Comparison of ENCODE assay signal across 23 cellular contexts in genomic region chr21:44572959-44573583, GRCh38. TPM values are rescaled to one million over a fixed set of nuclear protein-coding genes. Genes with fewer than 3 reads are reported as not detected.
DNase-seq lines count a peak whose midpoint lies in the region; ATAC-seq, FAIRE-seq and TF ChIP-seq lines count a peak whose summit lies in the region.
"Had no signal": no experiment of that assay in that cellular context is flagged by ENCODE, and none has a peak within 500 bp of the region (broad histone marks: within the 10 kb centered on the region; RNA-seq: fewer than 3 reads in every experiment).

No MANE protein-coding gene starts in this region.

- no peak overlapping the region for H3K4ac ChIP-seq in H1 (replicated peaks; ENCODE audit: insufficient read length, low read depth, low read length)

- H3K23me2 ChIP-seq in H1 (ENCODE audit: low read depth, low read length) = no peaks in the 10 kb centered on the region; the same call in 1 of the 2 replicates

- H3K79me2 ChIP-seq in H1 (ENCODE audit: control insufficient read depth in 1 of 2, insufficient read depth in 2 of 2, low read length in 2 of 2) (no peaks in the 10 kb centered on the region), OCI-LY7 (ENCODE audit: insufficient read depth, low read depth, low read length) (no peaks in the 10 kb centered on the region)

- H3K36me3 ChIP-seq in H1 (ENCODE audit: control insufficient read depth in 2 of 4, insufficient read depth in 4 of 4, low read length in 3 of 4) = no peaks in the 10 kb centered on the region
- no peaks in the 10 kb centered on the region for H3K36me3 ChIP-seq in spleen
- H3K36me3 ChIP-seq in OCI-LY7 (ENCODE audit: insufficient read depth, low read length) = no peaks in the 10 kb centered on the region
- H3K36me3 ChIP-seq in pancreas = no peaks in the 10 kb centered on the region
- H3K36me3 ChIP-seq: heart right ventricle, tibial nerve had no signal

- no peaks in the 10 kb centered on the region for H3K79me1 ChIP-seq in H1 (ENCODE audit: low read depth, low read length)

- H2BK20ac ChIP-seq in H1 (ENCODE audit: low read length) = no peak overlapping the region

- CTCF ChIA-PET in activated CD4-positive, alpha-beta T cell treated with anti-CD3 and anti-CD28 coated beads, Interleukin-2, amount 10 ng/mL, durations not matched to agents 7 days and 5 days (lab: Charles Lee) = interaction anchor here (1.5 kb wide), 1 partner anchor 94 kb away, joined by 4 read pairs; the partner anchor contains the start of gene KRTAP12-2
- CTCF ChIA-PET in H1 (lab: Charles Lee; ENCODE audit: partially characterized antibody) (interaction anchor here (0.9 to 1.7 kb wide), 3 partner anchors 20 to 221 kb away, joined by 3 to 4 read pairs (median 3); no protein-coding TSS in a partner anchor), OCI-LY7 (lab: Charles Lee; ENCODE audit: unreplicated experiment) (no interaction called here)

- no peak for TF ChIP-seq EP300 in H1 (IDR thresholded peaks at IDR 0.05; ENCODE audit: borderline replicate concordance in 1 of 2, low read depth in 2 of 2, low read length in 2 of 2)

- no peak overlapping the region for H3K9ac ChIP-seq in H1 (replicated peaks in 1 of 4; ENCODE audit: extremely low read depth in 1 of 4, low read depth in 3 of 4, low read length in 3 of 4)

- H4K20me1 ChIP-seq in H1 (replicated peaks in 1 of 2; ENCODE audit: control insufficient read depth in 1 of 2, insufficient read depth in 2 of 2, low read length in 2 of 2) (no peaks in the 10 kb centered on the region), OCI-LY7 (ENCODE audit: insufficient read depth, low read length) (no peaks in the 10 kb centered on the region)

- no peak for DNase-seq in activated CD4-positive, alpha-beta T cell treated with anti-CD3 and anti-CD28 coated beads, Interleukin-2, amount 10 ng/mL, durations not matched to agents 7 days and 5 days
- no peak for DNase-seq in activated CD4-positive, alpha-beta T cell treated with anti-CD3 and anti-CD28 coated beads for 4 hours
- peak; percentile 35 for DNase-seq in HT1080 (ENCODE audit: low read depth)
- peak in 1 of 2 experiments; percentile 35 for DNase-seq in H1 (ENCODE audit: low read depth in 1 of 2, low spot score in 2 of 2)
- DNase-seq in spleen = peak; percentile 14
- no peak for DNase-seq in stimulated activated CD4-positive, alpha-beta T cell treated with anti-CD3 and anti-CD28 coated beads, Interleukin-4, amount 100 ng/mL, for 4 hours
- no peak for DNase-seq in OCI-LY7 (ENCODE audit: low spot score)
- DNase-seq in pancreas = no peak
- DNase-seq: activated CD4-positive, alpha-beta T cell treated with anti-CD3 and anti-CD28 coated beads, Interleukin-2, amount 50 U/mL, for 48 hours; effector memory CD8-positive, alpha-beta T cell; H9; heart right ventricle; NCI-H2029 treated with DMSO at 0.1 percent for 48 hours; NCI-H524 treated with DMSO at 0.1 percent for 48 hours; OCI-M1 had no signal

- H2AK5ac ChIP-seq in H1 (ENCODE audit: low read depth, low read length) = no peak overlapping the region

- no peaks in the 10 kb centered on the region for H3K4me1 Mint-ChIP-seq in activated CD4-positive, alpha-beta T cell treated with anti-CD3 and anti-CD28 coated beads, Interleukin-2, amount 10 ng/mL, durations not matched to agents 7 days and 5 days
- H3K4me1 Mint-ChIP-seq: activated T-helper 17 cell treated with anti-CD3 and anti-CD28 coated beads, Interleukin-2, amount 50 U/mL, for 72 hours; CD14-positive monocyte had no signal

- no peak for ATAC-seq in pancreas
- ATAC-seq: activated T-helper 17 cell treated with anti-CD3 and anti-CD28 coated beads, Interleukin-2, amount 50 U/mL, for 72 hours; effector memory CD8-positive, alpha-beta T cell had no signal

- peaks cover 0 to 11% (median 0%) of the 10 kb centered on the region in 4 experiments; a peak in 1 of 7 replicates for H3K4me1 ChIP-seq in H1 (replicated peaks in 1 of 4; ENCODE audit: control insufficient read depth in 3 of 4, insufficient read depth in 4 of 4, low read length in 3 of 4)
- peaks cover 0 to 10% (median 4%) of the 10 kb centered on the region in 6 donors for H3K4me1 ChIP-seq in spleen
- no peaks in the 10 kb centered on the region for H3K4me1 ChIP-seq in OCI-LY7 (ENCODE audit: insufficient read depth, low read length, poor library complexity, severe bottlenecking)
- H3K4me1 ChIP-seq in pancreas = no peaks in the 10 kb centered on the region
- H3K4me1 ChIP-seq: heart right ventricle, tibial nerve had no signal

- H3K36me3 Mint-ChIP-seq in activated CD4-positive, alpha-beta T cell treated with anti-CD3 and anti-CD28 coated beads, Interleukin-2, amount 10 ng/mL, durations not matched to agents 7 days and 5 days (ENCODE audit: low read depth) = peaks cover 2% of the 10 kb centered on the region
- H3K36me3 Mint-ChIP-seq: CD14-positive monocyte had no signal

- no peak overlapping the region for H3K4me3 ChIP-seq in H1 (ENCODE audit: extremely low read depth in 1 of 4, insufficient read depth in 2 of 4, low read depth in 3 of 4, low read length in 4 of 4)
- no peak overlapping the region for H3K4me3 ChIP-seq in spleen
- H3K4me3 ChIP-seq in OCI-LY7 (ENCODE audit: low read depth, low read length, poor library complexity, severe bottlenecking) = no peak overlapping the region
- H3K4me3 ChIP-seq in pancreas = no peak overlapping the region
- H3K4me3 ChIP-seq: heart right ventricle, tibial nerve had no signal

- no peaks in the 10 kb centered on the region; a peak in 1 of 7 replicates for H3K27me3 ChIP-seq in H1 (replicated peaks in 1 of 4; ENCODE audit: control insufficient read depth in 3 of 4, extremely low read depth in 1 of 4, insufficient read depth in 3 of 4, low read length in 3 of 4)
- peaks cover 0 to 31% (median 0%) of the 10 kb centered on the region in 7 donors for H3K27me3 ChIP-seq in spleen (replicated peaks in 1 of 7)
- H3K27me3 ChIP-seq in pancreas = no peaks in the 10 kb centered on the region
- H3K27me3 ChIP-seq: tibial nerve had no signal

- H3K27ac Mint-ChIP-seq in activated CD4-positive, alpha-beta T cell treated with anti-CD3 and anti-CD28 coated beads, Interleukin-2, amount 10 ng/mL, durations not matched to agents 7 days and 5 days = peak overlapping the region; percentile 62
- H3K27ac Mint-ChIP-seq: activated T-helper 17 cell treated with anti-CD3 and anti-CD28 coated beads, Interleukin-2, amount 50 U/mL, for 72 hours; H9 had no signal

- H3K27ac ChIP-seq in H1 (ENCODE audit: low read depth, low read length) (no peak overlapping the region; the same call in 1 of the 2 replicates), spleen (no peak overlapping the region), OCI-LY7 (ENCODE audit: low read depth, low read length, poor library complexity, severe bottlenecking) (no peak overlapping the region), pancreas (no peak overlapping the region)
- H3K27ac ChIP-seq: heart right ventricle, tibial nerve had no signal

- H2BK12ac ChIP-seq in H1 (ENCODE audit: low read depth, low read length) = no peak overlapping the region

- intact Hi-C loops in spleen (cut with DNase I; ENCODE audit: low total_unique reads) (no loop called here), OCI-LY7 (cut with micrococcal nuclease; ENCODE audit: unreplicated experiment) (no loop called here), pancreas (cut with DNase I) (no loop called here)

- peaks cover 4% of the 10 kb centered on the region for H3K27me3 Mint-ChIP-seq in activated CD4-positive, alpha-beta T cell treated with anti-CD3 and anti-CD28 coated beads, Interleukin-2, amount 10 ng/mL, durations not matched to agents 7 days and 5 days

- no peak for TF ChIP-seq POLR2A in H1 (IDR thresholded peaks at IDR 0.05; ENCODE audit: control extremely low read depth in 1 of 2, low read depth in 2 of 2, low read length in 2 of 2)
- no peak for TF ChIP-seq POLR2A in spleen (IDR thresholded peaks at IDR 0.05)

- H2BK5ac ChIP-seq in H1 (ENCODE audit: low read depth, low read length) = no peak overlapping the region

- peaks cover 13% of the 10 kb centered on the region in 2 experiments; a peak in 3 of 4 replicates for H3K9me3 ChIP-seq in H1 (ENCODE audit: insufficient read depth in 2 of 2, low read depth in 1 of 2, low read length in 1 of 2)
- peaks cover 3 to 30% (median 19%) of the 10 kb centered on the region in 8 donors for H3K9me3 ChIP-seq in spleen
- H3K9me3 ChIP-seq in OCI-LY7 (ENCODE audit: low read length) = no peaks in the 10 kb centered on the region
- no peaks in the 10 kb centered on the region for H3K9me3 ChIP-seq in pancreas

- 0 out of 2 replicates have a peak overlapping the region, but pooled peaks have one; percentile 5 for H2BK15ac ChIP-seq in H1 (ENCODE audit: low read length)

- no peak overlapping the region for H4K91ac ChIP-seq in H1 (replicated peaks; ENCODE audit: insufficient read length, low read length)

- H3K4me2 ChIP-seq in H1 (ENCODE audit: insufficient read depth in 1 of 2, low read depth in 2 of 2, low read length in 2 of 2) (no peak overlapping the region), OCI-LY7 (ENCODE audit: low read length) (no peak overlapping the region)

- H4K5ac ChIP-seq in H1 (ENCODE audit: insufficient read length, low read depth, low read length) = no peak overlapping the region

- no TSS peak for BruUV-seq in OCI-LY7 (replicated peaks; lab: Mats Ljungman, UMichigan)

- TF ChIP-seq CTCF in H1 (IDR thresholded peaks at IDR 0.05; ENCODE audit: control extremely low read depth in 1 of 3, insufficient read depth in 1 of 3, low read depth in 1 of 3, low read length in 3 of 3) (no peak), spleen (IDR thresholded peaks at IDR 0.05 in 8 of 11, conservative IDR thresholded peaks at IDR 0.05 in 3 of 11) (no peak), OCI-LY7 (conservative IDR thresholded peaks at IDR 0.05; ENCODE audit: low read length) (no peak), pancreas (IDR thresholded peaks at IDR 0.05) (no peak)

- peaks cover 20% of the 10 kb centered on the region for H3K9me3 Mint-ChIP-seq in activated CD4-positive, alpha-beta T cell treated with anti-CD3 and anti-CD28 coated beads, Interleukin-2, amount 10 ng/mL, durations not matched to agents 7 days and 5 days

- H2BK120ac ChIP-seq in H1 (replicated peaks; ENCODE audit: low read depth, low read length) = no peak overlapping the region

- H2AFZ ChIP-seq in H1 (ENCODE audit: low read length) (no peak overlapping the region), OCI-LY7 (ENCODE audit: low read length) (no peak overlapping the region)

- no peak overlapping the region for H3K4me3 Mint-ChIP-seq in activated CD4-positive, alpha-beta T cell treated with anti-CD3 and anti-CD28 coated beads, Interleukin-2, amount 10 ng/mL, durations not matched to agents 7 days and 5 days
- H3K4me3 Mint-ChIP-seq: activated T-helper 17 cell treated with anti-CD3 and anti-CD28 coated beads, Interleukin-2, amount 50 U/mL, for 72 hours; CD14-positive monocyte; effector memory CD8-positive, alpha-beta T cell; H9 had no signal

- H3K23ac ChIP-seq in H1 (ENCODE audit: insufficient read length) = no peak overlapping the region

- no peak overlapping the region for H3K18ac ChIP-seq in H1 (ENCODE audit: extremely low read depth, low read length)

- FAIRE-seq in H1 (lab: Jason Lieb, UNC) (no peak), pancreas (lab: Jason Lieb, UNC) (no peak)

- no peak overlapping the region for H4K8ac ChIP-seq in H1 (ENCODE audit: extremely low read depth, insufficient read depth, low read length)

- H3K9me2 ChIP-seq in OCI-LY7 (ENCODE audit: insufficient read depth, low read length) = no peaks in the 10 kb centered on the region

- H3K56ac ChIP-seq in H1 (replicated peaks; ENCODE audit: insufficient read length, low read depth, low read length) = no peak overlapping the region

- POLR2A ChIA-PET in activated CD4-positive, alpha-beta T cell treated with anti-CD3 and anti-CD28 coated beads, Interleukin-2, amount 10 ng/mL, durations not matched to agents 7 days and 5 days (lab: Charles Lee) = no interaction called here
- POLR2A ChIA-PET in H1 (lab: Charles Lee; ENCODE audit: partially characterized antibody) = interaction anchor here (0.9 kb wide), 1 partner anchor 122 kb away, joined by 4 read pairs; no protein-coding TSS in a partner anchor
- POLR2A ChIA-PET in OCI-LY7 (lab: Charles Lee) = interaction anchor here (0.7 kb wide), 1 partner anchor 55 kb away, joined by 4 read pairs; no protein-coding TSS in a partner anchor

- TF ChIP-seq RAD21 in H1 (IDR thresholded peaks at IDR 0.05 in 1 of 2, conservative IDR thresholded peaks at IDR 0.05 in 1 of 2; ENCODE audit: low read depth in 2 of 2, low read length in 2 of 2) = no peak

- WGBS in H1 (ENCODE audit: extremely low coverage in 1 of 2, insufficient coverage in 1 of 2, insufficient read length in 1 of 2, insufficient replicate concordance in 2 of 2, low coverage in 1 of 2, low lambda C conversion rate in 2 of 2, missing lambda C conversion rate in 1 of 2), 2 experiments = 88% methylated on average over 15 of the region's 15 CpGs; no CpG with 5 or more reads in 1 of the 2 experiments
- WGBS in spleen, 5 donors = 89 to 96% (median 91%) methylated on average over 9 to 15 of the region's 15 CpGs
- 61 to 72% methylated on average over 15 of the region's 15 CpGs for WGBS in pancreas, 2 donors

- no peak overlapping the region for H3K14ac ChIP-seq in H1 (ENCODE audit: insufficient read length)

RNA-seq across cellular contexts. Expression of gene KRTAP10-4, which starts 0.5 kb away (rescaled TPM):
- not detected for total RNA-seq in activated CD4-positive, alpha-beta T cell treated with anti-CD3 and anti-CD28 coated beads, Interleukin-2, amount 10 ng/mL, durations not matched to agents 7 days and 5 days
- total RNA-seq in HT1080 (2014; rRNA removed; shearing (Covaris generic)) = not detected in 2 replicates
- not detected in 2 replicates for polyA plus RNA-seq in HT1080 (2015; cell fraction: cytosol; rRNA removed)
- not detected in 2 replicates for polyA plus RNA-seq in HT1080 (2015; cell fraction: nucleus; rRNA removed)
- total RNA-seq in H1 (2021; fragmentation: NEBNext Ultra II Directional; extraction: Animal tissue kit (Norgen Biotek cat#: 25700)) = not detected in 2 replicates
- polyA plus RNA-seq in H1 (2011; rRNA removed) = not detected in 2 replicates
- not detected for polyA plus RNA-seq in H1 (2011; cell fraction: cytosol; rRNA removed)
- 0.09 TPM for polyA plus RNA-seq in H1 (2011; cell fraction: nucleus; rRNA removed)
- polyA plus RNA-seq in H1 (2012, experiment 1 of 2) = not detected in 4 replicates
- not detected for polyA plus RNA-seq in H1 (2012, experiment 2 of 2)
- not detected for polyA plus RNA-seq in H1 (2013, experiment 1 of 2)
- not detected for polyA plus RNA-seq in H1 (2013, experiment 2 of 2)
- not detected in 2 replicates for polyA minus RNA-seq in H1 (2011; rRNA and poly(A)+ RNA removed)
- polyA minus RNA-seq in H1 (2011; cell fraction: cytosol; rRNA and poly(A)+ RNA removed) = not detected
- not detected for polyA minus RNA-seq in H1 (2011; cell fraction: nucleus; rRNA and poly(A)+ RNA removed)
- total RNA-seq in spleen = not detected
- polyA plus RNA-seq in spleen = not detected
- not detected in 2 replicates for total RNA-seq in OCI-LY7 (2014; rRNA removed; shearing (Covaris generic))
- total RNA-seq in OCI-LY7 (2022) = not detected in 2 replicates
- not detected for total RNA-seq in pancreas
- polyA plus RNA-seq in pancreas = not detected
- total RNA-seq: A673; activated T-helper 17 cell treated with anti-CD3 and anti-CD28 coated beads, Interleukin-2, amount 50 U/mL, for 72 hours; H9; heart right ventricle; kidney epithelial cell; omental fat pad; skeletal muscle tissue; tibial nerve had no signal
- polyA plus RNA-seq: adipose tissue, CD14-positive monocyte, heart right ventricle had no signal

RNA-seq across cellular contexts. Expression of gene KRTAP10-5, which starts 7.3 kb away (rescaled TPM):
- not detected for total RNA-seq in activated CD4-positive, alpha-beta T cell treated with anti-CD3 and anti-CD28 coated beads, Interleukin-2, amount 10 ng/mL, durations not matched to agents 7 days and 5 days
- not detected in 2 replicates for total RNA-seq in HT1080 (2014; rRNA removed; shearing (Covaris generic))
- not detected in 2 replicates for polyA plus RNA-seq in HT1080 (2015; cell fraction: cytosol; rRNA removed)
- polyA plus RNA-seq in HT1080 (2015; cell fraction: nucleus; rRNA removed) = not detected in 2 replicates
- total RNA-seq in H1 (2021; fragmentation: NEBNext Ultra II Directional; extraction: Animal tissue kit (Norgen Biotek cat#: 25700)) = not detected in 2 replicates
- 0.08 and 0.09 TPM in 2 replicates for polyA plus RNA-seq in H1 (2011; rRNA removed)
- polyA plus RNA-seq in H1 (2011; cell fraction: cytosol; rRNA removed) = not detected
- polyA plus RNA-seq in H1 (2011; cell fraction: nucleus; rRNA removed) = not detected
- not detected in 4 replicates for polyA plus RNA-seq in H1 (2012, experiment 1 of 2)
- polyA plus RNA-seq in H1 (2012, experiment 2 of 2) = not detected
- polyA plus RNA-seq in H1 (2013, experiment 1 of 2) = not detected
- polyA plus RNA-seq in H1 (2013, experiment 2 of 2) = not detected
- 0.15 and 0.22 TPM in 2 replicates for polyA minus RNA-seq in H1 (2011; rRNA and poly(A)+ RNA removed)
- polyA minus RNA-seq in H1 (2011; cell fraction: cytosol; rRNA and poly(A)+ RNA removed) = not detected
- polyA minus RNA-seq in H1 (2011; cell fraction: nucleus; rRNA and poly(A)+ RNA removed) = not detected
- total RNA-seq in spleen = not detected
- polyA plus RNA-seq in spleen = not detected
- total RNA-seq in OCI-LY7 (2014; rRNA removed; shearing (Covaris generic)) = not detected in 2 replicates
- total RNA-seq in OCI-LY7 (2022) = not detected in 2 replicates
- total RNA-seq in pancreas = not detected
- polyA plus RNA-seq in pancreas = not detected
- total RNA-seq: A673; activated T-helper 17 cell treated with anti-CD3 and anti-CD28 coated beads, Interleukin-2, amount 50 U/mL, for 72 hours; H9; heart right ventricle; kidney epithelial cell; omental fat pad; skeletal muscle tissue; tibial nerve had no signal
- polyA plus RNA-seq: adipose tissue, CD14-positive monocyte, heart right ventricle had no signal

RNA-seq across cellular contexts. Expression of gene KRTAP10-3, which starts 14.5 kb away (rescaled TPM):
- not detected for total RNA-seq in activated CD4-positive, alpha-beta T cell treated with anti-CD3 and anti-CD28 coated beads, Interleukin-2, amount 10 ng/mL, durations not matched to agents 7 days and 5 days
- total RNA-seq in HT1080 (2014; rRNA removed; shearing (Covaris generic)) = not detected in 2 replicates
- not detected in 2 replicates for polyA plus RNA-seq in HT1080 (2015; cell fraction: cytosol; rRNA removed)
- not detected in 2 replicates for polyA plus RNA-seq in HT1080 (2015; cell fraction: nucleus; rRNA removed)
- not detected in 2 replicates for total RNA-seq in H1 (2021; fragmentation: NEBNext Ultra II Directional; extraction: Animal tissue kit (Norgen Biotek cat#: 25700))
- polyA plus RNA-seq in H1 (2011; rRNA removed) = 0.16 TPM in 1 of 2 replicates, not detected in the other
- polyA plus RNA-seq in H1 (2011; cell fraction: cytosol; rRNA removed) = not detected
- polyA plus RNA-seq in H1 (2011; cell fraction: nucleus; rRNA removed) = 0.20 TPM
- not detected in 4 replicates for polyA plus RNA-seq in H1 (2012, experiment 1 of 2)
- not detected for polyA plus RNA-seq in H1 (2012, experiment 2 of 2)
- polyA plus RNA-seq in H1 (2013, experiment 1 of 2) = not detected
- not detected for polyA plus RNA-seq in H1 (2013, experiment 2 of 2)
- 0.19 TPM in 1 of 2 replicates, not detected in the other for polyA minus RNA-seq in H1 (2011; rRNA and poly(A)+ RNA removed)
- not detected for polyA minus RNA-seq in H1 (2011; cell fraction: cytosol; rRNA and poly(A)+ RNA removed)
- 1.9 TPM for polyA minus RNA-seq in H1 (2011; cell fraction: nucleus; rRNA and poly(A)+ RNA removed)
- total RNA-seq in spleen = not detected
- polyA plus RNA-seq in spleen = not detected
- total RNA-seq in OCI-LY7 (2014; rRNA removed; shearing (Covaris generic)) = not detected in 2 replicates
- not detected in 2 replicates for total RNA-seq in OCI-LY7 (2022)
- total RNA-seq in pancreas = not detected
- polyA plus RNA-seq in pancreas = not detected
- total RNA-seq: activated T-helper 17 cell treated with anti-CD3 and anti-CD28 coated beads, Interleukin-2, amount 50 U/mL, for 72 hours; H9; heart right ventricle; kidney epithelial cell; omental fat pad; skeletal muscle tissue; tibial nerve had no signal
- polyA plus RNA-seq: adipose tissue, CD14-positive monocyte, heart right ventricle had no signal

RNA-seq across cellular contexts. Expression of gene KRTAP10-6, which starts 19.2 kb away (rescaled TPM):
- not detected for total RNA-seq in activated CD4-positive, alpha-beta T cell treated with anti-CD3 and anti-CD28 coated beads, Interleukin-2, amount 10 ng/mL, durations not matched to agents 7 days and 5 days
- total RNA-seq in HT1080 (2014; rRNA removed; shearing (Covaris generic)) = not detected in 2 replicates
- not detected in 2 replicates for polyA plus RNA-seq in HT1080 (2015; cell fraction: cytosol; rRNA removed)
- 0.10 TPM in 1 of 2 replicates, not detected in the other for polyA plus RNA-seq in HT1080 (2015; cell fraction: nucleus; rRNA removed)
- not detected in 2 replicates for total RNA-seq in H1 (2021; fragmentation: NEBNext Ultra II Directional; extraction: Animal tissue kit (Norgen Biotek cat#: 25700))
- polyA plus RNA-seq in H1 (2011; rRNA removed) (0.12 and 0.33 TPM in 2 replicates), spleen (not detected), pancreas (not detected)
- not detected for polyA plus RNA-seq in H1 (2011; cell fraction: cytosol; rRNA removed)
- 0.26 TPM for polyA plus RNA-seq in H1 (2011; cell fraction: nucleus; rRNA removed)
- polyA plus RNA-seq in H1 (2012, experiment 1 of 2) = 0.15 TPM in 1 of 4 replicates, not detected in the others
- not detected for polyA plus RNA-seq in H1 (2012, experiment 2 of 2)
- polyA plus RNA-seq in H1 (2013, experiment 1 of 2) = not detected
- polyA plus RNA-seq in H1 (2013, experiment 2 of 2) = 0.06 TPM
- polyA minus RNA-seq in H1 (2011; rRNA and poly(A)+ RNA removed) = 0.47 and 0.78 TPM in 2 replicates
- not detected for polyA minus RNA-seq in H1 (2011; cell fraction: cytosol; rRNA and poly(A)+ RNA removed)
- 1.2 TPM for polyA minus RNA-seq in H1 (2011; cell fraction: nucleus; rRNA and poly(A)+ RNA removed)
- total RNA-seq in spleen (not detected), OCI-LY7 (2022) (not detected in 2 replicates), pancreas (not detected)
- total RNA-seq in OCI-LY7 (2014; rRNA removed; shearing (Covaris generic)) = not detected in 2 replicates
- total RNA-seq: activated T-helper 17 cell treated with anti-CD3 and anti-CD28 coated beads, Interleukin-2, amount 50 U/mL, for 72 hours; H9; heart right ventricle; kidney epithelial cell; omental fat pad; skeletal muscle tissue; tibial nerve had no signal
- polyA plus RNA-seq: adipose tissue, CD14-positive monocyte, heart right ventricle had no signal

RNA-seq across cellular contexts. Expression of gene KRTAP10-2, which starts 21.8 kb away (rescaled TPM):
- total RNA-seq in activated CD4-positive, alpha-beta T cell treated with anti-CD3 and anti-CD28 coated beads, Interleukin-2, amount 10 ng/mL, durations not matched to agents 7 days and 5 days = not detected
- not detected in 2 replicates for total RNA-seq in HT1080 (2014; rRNA removed; shearing (Covaris generic))
- not detected in 2 replicates for polyA plus RNA-seq in HT1080 (2015; cell fraction: cytosol; rRNA removed)
- not detected in 2 replicates for polyA plus RNA-seq in HT1080 (2015; cell fraction: nucleus; rRNA removed)
- total RNA-seq in H1 (2021; fragmentation: NEBNext Ultra II Directional; extraction: Animal tissue kit (Norgen Biotek cat#: 25700)) = not detected in 2 replicates
- 0.06 and 0.11 TPM in 2 replicates for polyA plus RNA-seq in H1 (2011; rRNA removed)
- polyA plus RNA-seq in H1 (2011; cell fraction: cytosol; rRNA removed) = not detected
- 0.13 TPM for polyA plus RNA-seq in H1 (2011; cell fraction: nucleus; rRNA removed)
- polyA plus RNA-seq in H1 (2012, experiment 1 of 2) = 0.16 TPM in 1 of 4 replicates, not detected in the others
- not detected for polyA plus RNA-seq in H1 (2012, experiment 2 of 2)
- not detected for polyA plus RNA-seq in H1 (2013, experiment 1 of 2)
- polyA plus RNA-seq in H1 (2013, experiment 2 of 2) = not detected
- polyA minus RNA-seq in H1 (2011; rRNA and poly(A)+ RNA removed) = 0.38 and 0.51 TPM in 2 replicates
- not detected for polyA minus RNA-seq in H1 (2011; cell fraction: cytosol; rRNA and poly(A)+ RNA removed)
- polyA minus RNA-seq in H1 (2011; cell fraction: nucleus; rRNA and poly(A)+ RNA removed) = not detected
- total RNA-seq in spleen = not detected
- polyA plus RNA-seq in spleen = not detected
- total RNA-seq in OCI-LY7 (2014; rRNA removed; shearing (Covaris generic)) = not detected in 2 replicates
- not detected in 2 replicates for total RNA-seq in OCI-LY7 (2022)
- not detected for total RNA-seq in pancreas
- polyA plus RNA-seq in pancreas = not detected
- total RNA-seq: activated T-helper 17 cell treated with anti-CD3 and anti-CD28 coated beads, Interleukin-2, amount 50 U/mL, for 72 hours; H9; heart right ventricle; kidney epithelial cell; omental fat pad; skeletal muscle tissue; tibial nerve had no signal
- polyA plus RNA-seq: CD14-positive monocyte, heart right ventricle had no signal

Comparison
In these comparisons a context has a peak if more than half of its experiments do, and no peak if none do; other contexts are left out.
1. DNase-seq: peak in HT1080 (single experiment) and spleen (single experiment); none in activated CD4-positive, alpha-beta T cell treated with anti-CD3 and anti-CD28 coated beads, Interleukin-2, amount 10 ng/mL, durations not matched to agents 7 days and 5 days (single experiment), activated CD4-positive, alpha-beta T cell treated with anti-CD3 and anti-CD28 coated beads for 4 hours (0 of 2), stimulated activated CD4-positive, alpha-beta T cell treated with anti-CD3 and anti-CD28 coated beads, Interleukin-4, amount 100 ng/mL, for 4 hours (0 of 2), OCI-LY7 (single experiment) and pancreas (0 of 6).